ENCODE assay signal across 9 cellular contexts in genomic region chr1:8871539-8871935, GRCh38. TPM values are rescaled to one million over a fixed set of nuclear protein-coding genes. Genes with fewer than 3 reads are reported as not detected.
DNase-seq lines count a peak whose midpoint lies in the region; ATAC-seq, FAIRE-seq and TF ChIP-seq lines count a peak whose summit lies in the region.
"Had no signal": no experiment of that assay in that cellular context is flagged by ENCODE, and none has a peak within 500 bp of the region (broad histone marks: within the 10 kb centered on the region; RNA-seq: fewer than 3 reads in every experiment).

No MANE protein-coding gene starts in this region.

- peaks cover 85% of the 10 kb centered on the region for H3K4me1 Mint-ChIP-seq in activated CD4-positive, alpha-beta T cell treated with anti-CD3 and anti-CD28 coated beads for 36 hours

- no peak for ATAC-seq in activated CD4-positive, alpha-beta T cell treated with anti-CD3 and anti-CD28 coated beads for 36 hours
- no peak for ATAC-seq in Panc1
- no peak for ATAC-seq in GM18868 (IDR thresholded peaks at IDR 0.05; ENCODE audit: unreplicated experiment)

- BruUV-seq in Panc1 (replicated peaks; lab: Mats Ljungman, UMichigan) = no TSS peak

- H3K4me3 ChIP-seq in Panc1 (ENCODE audit: low read depth in 2 of 2, low read length in 2 of 2) (no peak overlapping the region; a peak in 1 of 4 replicates), small intestine (ENCODE audit: low read depth in 1 of 2, low read length in 2 of 2) (no peak overlapping the region)

- peak; percentile 71 for TF ChIP-seq CTCF in Panc1 (IDR thresholded peaks at IDR 0.05)

- DNase-seq in activated CD4-positive, alpha-beta T cell treated with anti-CD3 and anti-CD28 coated beads for 36 hours = no peak
- DNase-seq in activated CD4-positive, alpha-beta T cell treated with anti-CD3 and anti-CD28 coated beads for 4 hours = no peak
- DNase-seq in Panc1 (ENCODE audit: low read depth, low spot score) = no peak
- DNase-seq in epithelial cell of prostate (ENCODE audit: low read depth, low spot score) = no peak
- DNase-seq in small intestine = peak; percentile 82
- no peak for DNase-seq in HPDE6-E6E7 (ENCODE audit: extremely low spot score)
- DNase-seq in NCI-H226 = no peak
- DNase-seq: central memory CD4-positive, alpha-beta T cell had no signal

- CTCF ChIA-PET in activated CD4-positive, alpha-beta T cell treated with anti-CD3 and anti-CD28 coated beads for 36 hours (lab: Charles Lee) = interaction anchor here (0.6 to 1.9 kb wide), 4 partner anchors 10 to 258 kb away, joined by 3 to 10 read pairs (median 4); no protein-coding TSS in a partner anchor
- CTCF ChIA-PET in Panc1 (lab: Charles Lee) = no interaction called here

- H3K27ac ChIP-seq in Panc1 (ENCODE audit: low read length) (peak overlapping the region; percentile 100), epithelial cell of prostate (peak overlapping the region; percentile 98), small intestine (ENCODE audit: low read depth in 1 of 2, low read length in 1 of 2) (peak overlapping the region; percentile 2 to 6)

- H3K27me3 ChIP-seq in Panc1 (ENCODE audit: control insufficient read depth, insufficient read depth, low read length) = no peaks in the 10 kb centered on the region
- H3K27me3 ChIP-seq in small intestine (ENCODE audit: control insufficient read depth in 2 of 2, insufficient read depth in 2 of 2, low read length in 2 of 2) = no peaks in the 10 kb centered on the region

- intact Hi-C loops in activated CD4-positive, alpha-beta T cell treated with anti-CD3 and anti-CD28 coated beads for 36 hours (cut with DNase I, micrococcal nuclease) = loop anchor here (5.0 to 10.0 kb wide), 2 partner anchors 116 to 783 kb away; partner anchors contain the start of gene PIK3CD (in 1 of the 2)
- intact Hi-C loops in Panc1 (cut with micrococcal nuclease; ENCODE audit: unreplicated experiment) = no loop called here

- H3K4me3 Mint-ChIP-seq in activated CD4-positive, alpha-beta T cell treated with anti-CD3 and anti-CD28 coated beads for 36 hours = peak overlapping the region; percentile 90

- 31 to 70% (median 54%) methylated on average over 7 of the region's 7 CpGs for WGBS in small intestine, 3 donors

- in situ Hi-C loops in Panc1 (cut with HindIII; ENCODE audit: low pct_unique_long_range_greater_than_20kb, low sequenced_read_pairs) = no loop called here

- H3K4me1 ChIP-seq in Panc1 (ENCODE audit: control insufficient read depth, insufficient read depth, low read length) = peaks cover 76% of the 10 kb centered on the region
- peaks cover 9 to 21% of the 10 kb centered on the region in 2 donors for H3K4me1 ChIP-seq in small intestine (ENCODE audit: control insufficient read depth in 2 of 2, insufficient read depth in 1 of 2, low read depth in 1 of 2, low read length in 1 of 2)

- H3K36me3 Mint-ChIP-seq in activated CD4-positive, alpha-beta T cell treated with anti-CD3 and anti-CD28 coated beads for 36 hours (ENCODE audit: low read depth) = peaks cover 96% of the 10 kb centered on the region

- no peaks in the 10 kb centered on the region for H3K9me3 Mint-ChIP-seq in activated CD4-positive, alpha-beta T cell treated with anti-CD3 and anti-CD28 coated beads for 36 hours (ENCODE audit: low read depth)

- peak overlapping the region; percentile 99 for H3K27ac Mint-ChIP-seq in activated CD4-positive, alpha-beta T cell treated with anti-CD3 and anti-CD28 coated beads for 36 hours

- POLR2A ChIA-PET in activated CD4-positive, alpha-beta T cell treated with anti-CD3 and anti-CD28 coated beads for 36 hours (lab: Charles Lee) = interaction anchor here (0.6 to 1.1 kb wide), 2 partner anchors 12 to 14 kb away, joined by 3 read pairs; no protein-coding TSS in a partner anchor
- POLR2A ChIA-PET in Panc1 (lab: Charles Lee) = no interaction called here

- H3K9me3 ChIP-seq in Panc1 (ENCODE audit: control insufficient read depth, insufficient read depth, low read depth, low read length) = no peaks in the 10 kb centered on the region
- no peaks in the 10 kb centered on the region for H3K9me3 ChIP-seq in small intestine (ENCODE audit: control insufficient read depth, low read depth)

- H3K36me3 ChIP-seq in Panc1 (ENCODE audit: control insufficient read depth, insufficient read depth, low read length) (peaks cover 70% of the 10 kb centered on the region), small intestine (ENCODE audit: control insufficient read depth in 2 of 2, insufficient read depth in 2 of 2, low read length in 2 of 2) (peaks cover 22 to 30% of the 10 kb centered on the region in 2 donors)

- no peak for FAIRE-seq in small intestine (lab: Jason Lieb, UNC)

- no peaks in the 10 kb centered on the region for H3K27me3 Mint-ChIP-seq in activated CD4-positive, alpha-beta T cell treated with anti-CD3 and anti-CD28 coated beads for 36 hours

RNA-seq across cellular contexts. Expression of gene ENO1, which starts 6.9 kb away (rescaled TPM):
- total RNA-seq in activated CD4-positive, alpha-beta T cell treated with anti-CD3 and anti-CD28 coated beads for 36 hours = 1,000 to 10,000 TPM; 2,573 to 3,583 TPM
- 2,480 TPM for total RNA-seq in Panc1 (2021; ENCODE audit: unreplicated experiment)
- 3,248 TPM for polyA plus RNA-seq in Panc1 (2012; ENCODE audit: insufficient read length)
- 100 to 1,000 TPM; 491 to 829 (median 492) TPM for polyA plus RNA-seq in small intestine

RNA-seq across cellular contexts. Expression of gene RERE, which starts 54.1 kb away (rescaled TPM):
- total RNA-seq in activated CD4-positive, alpha-beta T cell treated with anti-CD3 and anti-CD28 coated beads for 36 hours = 10 to 100 TPM; 57.4 to 71.6 TPM
- total RNA-seq in Panc1 (2021; ENCODE audit: unreplicated experiment) = 217 TPM
- polyA plus RNA-seq in Panc1 (2012; ENCODE audit: insufficient read length) = 196 TPM
- polyA plus RNA-seq in small intestine = 10 to 100 TPM; 19.5 to 28.1 (median 23.5) TPM

Comparison
In these comparisons a context has a peak if more than half of its experiments do, and no peak if none do; other contexts are left out.
1. H3K27ac ChIP-seq: peak in every context shown above with its lines; median percentile 100 in Panc1; 98 in epithelial cell of prostate; 4 in small intestine.